14 cellular contexts compared by ENCODE assay signal in the genomic region with DNA sequence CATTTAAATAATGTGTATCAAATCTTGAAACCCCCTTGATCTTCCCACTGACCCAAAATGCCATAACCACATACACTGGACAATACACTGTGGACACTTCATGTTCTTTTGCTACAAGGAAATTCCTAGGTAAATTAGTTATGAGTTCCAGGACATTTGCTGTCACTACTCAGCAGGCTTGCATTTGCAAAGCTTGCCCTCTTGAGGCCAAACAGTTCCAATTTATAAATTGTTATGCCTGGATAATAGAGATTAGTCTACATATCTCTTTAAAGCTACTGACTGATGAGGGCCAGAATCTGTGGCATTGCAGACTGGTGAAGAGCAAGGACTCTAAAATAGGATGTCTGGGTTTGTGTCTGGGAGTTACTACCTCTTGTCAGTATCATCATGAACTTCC. TPM values are rescaled to one million over a fixed set of nuclear protein-coding genes. Genes with fewer than 3 reads are reported as not detected.
DNase-seq lines count a peak whose midpoint lies in the region; ATAC-seq and TF ChIP-seq lines count a peak whose summit lies in the region.
"Had no signal": no experiment of that assay in that cellular context is flagged by ENCODE, and none has a peak within 500 bp of the region (broad histone marks: within the 10 kb centered on the region; RNA-seq: fewer than 3 reads in every experiment).

No MANE protein-coding gene starts in this region.

- peaks cover 21% of the 10 kb centered on the region for H3K9me3 Mint-ChIP-seq in mesothelial cell of epicardium

- H3K4me3 Mint-ChIP-seq in mesothelial cell of epicardium, result no peak overlapping the region
- H3K4me3 Mint-ChIP-seq: activated CD8-positive, alpha-beta T cell treated with anti-CD3 and anti-CD28 coated beads, Interleukin-2, amount 10 ng/mL, durations not matched to agents 7 days and 5 days; activated naive CD4-positive, alpha-beta T cell treated with anti-CD3 and anti-CD28 coated beads for 36 hours; T-helper 17 cell had no signal

- CTCF ChIA-PET in RWPE1 (lab: Yijun Ruan, JAX), result interaction anchor here (0.9 kb wide), 1 partner anchor 11 kb away, joined by 3 read pairs; no protein-coding TSS in a partner anchor

- no peak for ATAC-seq in stimulated activated naive CD8-positive, alpha-beta T cell treated with anti-CD3 and anti-CD28 coated beads, Interleukin-15, Interleukin-2, amounts not matched to agents 100 U/mL and 50 U/mL, for 24 hours
- ATAC-seq in activated CD4-positive, CD25-positive, alpha-beta regulatory T cell treated with anti-CD3 and anti-CD28 coated beads, Interleukin-2, amount 50 U/mL, for 24 hours, result no peak
- ATAC-seq: activated CD8-positive, alpha-beta T cell treated with anti-CD3 and anti-CD28 coated beads, Interleukin-2, amount 10 ng/mL, durations not matched to agents 7 days and 5 days; T-helper 17 cell had no signal

- no peak overlapping the region for H3K27ac Mint-ChIP-seq in mesothelial cell of epicardium
- H3K27ac Mint-ChIP-seq: activated CD8-positive, alpha-beta T cell treated with anti-CD3 and anti-CD28 coated beads, Interleukin-2, amount 10 ng/mL, durations not matched to agents 7 days and 5 days; activated naive CD4-positive, alpha-beta T cell treated with anti-CD3 and anti-CD28 coated beads for 36 hours; T-helper 17 cell had no signal

- no peaks in the 10 kb centered on the region for H3K27me3 Mint-ChIP-seq in mesothelial cell of epicardium (ENCODE audit: low read depth)
- H3K27me3 Mint-ChIP-seq: T-helper 17 cell had no signal

- POLR2A ChIA-PET in RWPE1 (lab: Yijun Ruan, JAX; ENCODE audit: low non-redundant PET), result no interaction called here

- TF ChIP-seq CTCF in RWPE1 (conservative IDR thresholded peaks at IDR 0.05; ENCODE audit: low read depth) (peak; percentile 24), mesothelial cell of epicardium (IDR thresholded peaks at IDR 0.05; ENCODE audit: unreplicated experiment) (no peak)

- DNase-seq in SIG-M5 treated with dmso at 0.1 percent for 504 hours (lab: John Stamatoyannopoulos, UW; ENCODE audit: unreplicated experiment) (peak; percentile 6), SIG-M5 (lab: John Stamatoyannopoulos, UW) (no peak), RWPE1 (ENCODE audit: low spot score) (no peak), fibroblast of gingiva (ENCODE audit: low read depth) (peak; percentile 16), renal cortical epithelial cell (ENCODE audit: low read depth) (peak; percentile 10), mesothelial cell of epicardium (ENCODE audit: low spot score in 2 of 2, unreplicated experiment in 2 of 2) (no peak)
- DNase-seq in stimulated activated naive CD8-positive, alpha-beta T cell treated with anti-CD3 and anti-CD28 coated beads, Interleukin-15, Interleukin-2, amounts not matched to agents 100 U/mL and 50 U/mL, for 24 hours, result no peak
- DNase-seq: activated CD8-positive, alpha-beta T cell treated with anti-CD3 and anti-CD28 coated beads, Interleukin-2, amount 10 ng/mL, durations not matched to agents 7 days and 5 days; activated naive CD4-positive, alpha-beta T cell treated with anti-CD3 and anti-CD28 coated beads for 36 hours; AML-193; NCI-H1105; T-helper 17 cell had no signal

- H3K27ac ChIP-seq in RWPE1, result no peak overlapping the region
- H3K27ac ChIP-seq: HL-60 had no signal

- H3K36me3 Mint-ChIP-seq in mesothelial cell of epicardium, result no peaks in the 10 kb centered on the region

- H3K4me1 Mint-ChIP-seq in mesothelial cell of epicardium, result no peaks in the 10 kb centered on the region
- H3K4me1 Mint-ChIP-seq: T-helper 17 cell had no signal

RNA-seq across cellular contexts. Expression of a gene that starts 17.4 kb away (rescaled TPM):
- 82.4 and 277 TPM in 2 replicates for total RNA-seq in renal cortical epithelial cell
- total RNA-seq in mesothelial cell of epicardium, result 21.3 to 24.2 TPM (median 21.8 TPM) in 3 replicates

Comparison
In these comparisons a context has a peak if more than half of its experiments do, and no peak if none do; other contexts are left out.
1. DNase-seq: peak in SIG-M5 treated with dmso at 0.1 percent for 504 hours (single experiment), fibroblast of gingiva (single experiment) and renal cortical epithelial cell (single experiment); none in SIG-M5 (single experiment), RWPE1 (single experiment), stimulated activated naive CD8-positive, alpha-beta T cell treated with anti-CD3 and anti-CD28 coated beads, Interleukin-15, Interleukin-2, amounts not matched to agents 100 U/mL and 50 U/mL, for 24 hours (single experiment) and mesothelial cell of epicardium (0 of 2).